Comparison of ENCODE assay signal across 15 cellular contexts in genomic region chr10:124622866-124623536, GRCh38.
DNase-seq lines count a peak whose midpoint lies in the region; ATAC-seq and TF ChIP-seq lines count a peak whose summit lies in the region.
"Had no signal": no experiment of that assay in that cellular context is flagged by ENCODE, and none has a peak within 500 bp of the region (broad histone marks: within the 10 kb centered on the region; RNA-seq: fewer than 3 reads in every experiment).

No MANE protein-coding gene starts in this region.

- TF ChIP-seq CTCF in RWPE1 (conservative IDR thresholded peaks at IDR 0.05; ENCODE audit: low read depth) (no peak), MCF 10A (IDR thresholded peaks at IDR 0.05; ENCODE audit: unreplicated experiment) (no peak), brain microvascular endothelial cell (IDR thresholded peaks at IDR 0.05; ENCODE audit: low read depth, low read length, missing control alignments) (no peak)

- peaks cover 39 to 70% (median 57%) of the 10 kb centered on the region in 11 experiments for H3K27me3 ChIP-seq in BLaER1 treated with 17β-estradiol and CSF1 and Interleukin-3, amounts not matched to agents 10 nM and 100 nM
- no peaks in the 10 kb centered on the region for H3K27me3 ChIP-seq in brain microvascular endothelial cell (replicated peaks)

- no peak overlapping the region for H3K27ac ChIP-seq in BLaER1 treated with 17β-estradiol and CSF1 and Interleukin-3, amounts not matched to agents 10 nM and 100 nM
- H3K27ac ChIP-seq in RWPE1 (peak overlapping the region; percentile 87), brain microvascular endothelial cell (no peak overlapping the region)
- H3K27ac ChIP-seq: SK-N-MC had no signal

- POLR2A ChIA-PET in RWPE1 (lab: Yijun Ruan, JAX; ENCODE audit: low non-redundant PET) (no interaction called here), MCF 10A (lab: Yijun Ruan, JAX) (no interaction called here)

- intact Hi-C loops in MCF 10A (cut with micrococcal nuclease) = no loop called here

- H3K4me1 Mint-ChIP-seq in memory B cell (peaks cover 45% of the 10 kb centered on the region), MCF 10A (ENCODE audit: insufficient read depth, unreplicated experiment) (peaks cover 4% of the 10 kb centered on the region)
- peaks cover 93% of the 10 kb centered on the region for H3K4me1 Mint-ChIP-seq in stimulated activated memory B cell treated with anti-CD40 and anti-IgM and Interleukin-4, amounts not matched to agents 10 μg/mL and 1 μg/mL and 100 μg/mL, for 72 hours

- H3K4me3 Mint-ChIP-seq in memory B cell (no peak overlapping the region), MCF 10A (ENCODE audit: unreplicated experiment) (no peak overlapping the region)
- H3K4me3 Mint-ChIP-seq in stimulated activated memory B cell treated with anti-CD40 and anti-IgM and Interleukin-4, amounts not matched to agents 10 μg/mL and 1 μg/mL and 100 μg/mL, for 72 hours = no peak overlapping the region
- H3K4me3 Mint-ChIP-seq: H9 had no signal

- peaks cover 0 to 37% (median 0%) of the 10 kb centered on the region in 11 experiments; a peak in 9 of 22 replicates for H3K36me3 ChIP-seq in BLaER1 treated with 17β-estradiol and CSF1 and Interleukin-3, amounts not matched to agents 10 nM and 100 nM
- H3K36me3 ChIP-seq in brain microvascular endothelial cell (replicated peaks) = no peaks in the 10 kb centered on the region

- H3K27me3 Mint-ChIP-seq in memory B cell = no peaks in the 10 kb centered on the region
- H3K27me3 Mint-ChIP-seq in stimulated activated memory B cell treated with anti-CD40 and anti-IgM and Interleukin-4, amounts not matched to agents 10 μg/mL and 1 μg/mL and 100 μg/mL, for 72 hours = no peaks in the 10 kb centered on the region
- H3K27me3 Mint-ChIP-seq in MCF 10A (ENCODE audit: insufficient read depth, unreplicated experiment) = no peaks in the 10 kb centered on the region
- H3K27me3 Mint-ChIP-seq: CD4-positive, CD25-positive, alpha-beta regulatory T cell had no signal

- ATAC-seq in memory B cell (ENCODE audit: low read depth) = no peak
- no peak for ATAC-seq in stimulated activated memory B cell treated with anti-CD40 and anti-IgM and Interleukin-4, amounts not matched to agents 10 μg/mL and 1 μg/mL and 100 μg/mL, for 72 hours
- ATAC-seq: K562 had no signal

- peak overlapping the region in 10 of 11 experiments; percentile 1 to 99 (median 96); a peak in 18 of 22 replicates for H3K4me2 ChIP-seq in BLaER1 treated with 17β-estradiol and CSF1 and Interleukin-3, amounts not matched to agents 10 nM and 100 nM

- BruUV-seq in MCF 10A (replicated peaks; lab: Mats Ljungman, UMichigan) = no TSS peak

- in situ Hi-C loops in brain microvascular endothelial cell (cut with HindIII; ENCODE audit: low pct_ligation_motif_present, low sequenced_read_pairs) = no loop called here

- H3K9me3 Mint-ChIP-seq in memory B cell (no peaks in the 10 kb centered on the region), MCF 10A (ENCODE audit: unreplicated experiment) (no peaks in the 10 kb centered on the region)
- H3K9me3 Mint-ChIP-seq in stimulated activated memory B cell treated with anti-CD40 and anti-IgM and Interleukin-4, amounts not matched to agents 10 μg/mL and 1 μg/mL and 100 μg/mL, for 72 hours = no peaks in the 10 kb centered on the region
- H3K9me3 Mint-ChIP-seq: CD4-positive, CD25-positive, alpha-beta regulatory T cell; H9 had no signal

- peak overlapping the region in 1 of 10 experiments; percentile 8; a peak in 1 of 20 replicates for H3K4me3 ChIP-seq in BLaER1 treated with 17β-estradiol and CSF1 and Interleukin-3, amounts not matched to agents 10 nM and 100 nM
- no peak overlapping the region for H3K4me3 ChIP-seq in brain microvascular endothelial cell (ENCODE audit: low read depth, low read length)
- H3K4me3 ChIP-seq: K562, SK-N-MC had no signal

- peaks cover 97 to 100% (median 100%) of the 10 kb centered on the region in 10 experiments for H3K4me1 ChIP-seq in BLaER1 treated with 17β-estradiol and CSF1 and Interleukin-3, amounts not matched to agents 10 nM and 100 nM

- peak overlapping the region in 5 of 11 experiments; percentile 11 to 54 (median 32); a peak in 5 of 22 replicates for H3K9ac ChIP-seq in BLaER1 treated with 17β-estradiol and CSF1 and Interleukin-3, amounts not matched to agents 10 nM and 100 nM

- CTCF ChIA-PET in RWPE1 (lab: Yijun Ruan, JAX) = no interaction called here
- CTCF ChIA-PET in MCF 10A (lab: Yijun Ruan, JAX) = no interaction called here

- H4K20me1 ChIP-seq in BLaER1 treated with 17β-estradiol and CSF1 and Interleukin-3, amounts not matched to agents 10 nM and 100 nM = peaks cover 66 to 100% (median 100%) of the 10 kb centered on the region in 11 experiments; a peak in 21 of 22 replicates

- H3K27ac Mint-ChIP-seq in memory B cell (peak overlapping the region; percentile 95), MCF 10A (ENCODE audit: low read depth, unreplicated experiment) (no peak overlapping the region)
- H3K27ac Mint-ChIP-seq in stimulated activated memory B cell treated with anti-CD40 and anti-IgM and Interleukin-4, amounts not matched to agents 10 μg/mL and 1 μg/mL and 100 μg/mL, for 72 hours = peak overlapping the region; percentile 81

- H3K9me3 ChIP-seq in BLaER1 treated with 17β-estradiol and CSF1 and Interleukin-3, amounts not matched to agents 10 nM and 100 nM (replicated peaks in 1 of 11) = no peaks in the 10 kb centered on the region

- DNase-seq in RWPE1 (ENCODE audit: low spot score) (no peak), memory B cell (ENCODE audit: low spot score in 2 of 2) (no peak), NOMO-1 treated with DMSO at 0.1 percent for 48 hours (lab: John Stamatoyannopoulos, UW; ENCODE audit: unreplicated experiment) (no peak), NCI-H2107 treated with DMSO at 0.1 percent for 48 hours (lab: John Stamatoyannopoulos, UW; ENCODE audit: unreplicated experiment) (no peak), MCF 10A (ENCODE audit: unreplicated experiment) (no peak), brain microvascular endothelial cell (no peak)
- DNase-seq: CD4-positive, CD25-positive, alpha-beta regulatory T cell; H9; NCI-H1048; NCI-H2081 treated with DMSO at 0.1 percent for 48 hours; NCI-H82 had no signal

- H3K36me3 Mint-ChIP-seq in memory B cell = peaks cover 8% of the 10 kb centered on the region
- peaks cover 21% of the 10 kb centered on the region for H3K36me3 Mint-ChIP-seq in stimulated activated memory B cell treated with anti-CD40 and anti-IgM and Interleukin-4, amounts not matched to agents 10 μg/mL and 1 μg/mL and 100 μg/mL, for 72 hours
- H3K36me3 Mint-ChIP-seq in MCF 10A (ENCODE audit: insufficient read depth, unreplicated experiment) = peaks cover 18% of the 10 kb centered on the region
